In the genomic region with DNA sequence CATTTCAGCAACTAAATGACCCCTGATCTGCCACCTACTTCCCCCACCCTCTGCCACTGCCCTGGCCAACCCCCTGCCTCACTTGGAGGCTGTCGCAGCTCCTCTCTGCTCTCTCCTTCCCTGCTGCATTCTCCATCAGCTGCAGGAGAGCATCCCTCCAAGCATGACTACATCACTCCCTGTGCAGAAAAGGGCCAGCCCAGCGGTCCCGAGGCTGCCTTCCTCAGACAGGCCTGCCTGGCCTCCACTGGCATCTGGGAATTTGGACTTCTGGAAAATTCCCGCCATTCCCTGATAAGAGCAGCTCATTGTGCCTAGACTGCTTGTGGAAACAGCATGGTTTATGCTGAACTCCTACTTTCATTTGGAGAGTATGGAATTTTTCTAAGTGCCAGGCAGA, we compare ENCODE assay signal across 23 cellular contexts.
"Had no signal": no experiment of that assay in that cellular context is flagged by ENCODE, and none has a peak within 500 bp of the region (broad histone marks: within the 10 kb centered on the region; RNA-seq: fewer than 3 reads in every experiment).

No MANE protein-coding gene starts in this region.

- H3K27me3 ChIP-seq: dorsolateral prefrontal cortex, foreskin keratinocyte, neural progenitor cell, testis, upper lobe of left lung had no signal

- H3K27ac Mint-ChIP-seq: activated CD4-positive, alpha-beta T cell treated with anti-CD3 and anti-CD28 coated beads, Interleukin-2, amount 10 ng/mL, durations not matched to agents 7 days and 5 days; endodermal cell; T-helper 1 cell treated with Interleukin-12 subunit alpha and Interleukin-12 subunit beta and Interleukin-4 antibody, amounts not matched to agents 30 μg/mL and 1 μg/mL, for 36 hours had no signal

- DNase-seq: activated CD4-positive, alpha-beta T cell treated with anti-CD3 and anti-CD28 coated beads, Interleukin-2, amount 10 ng/mL, durations not matched to agents 7 days and 5 days; activated CD8-positive, alpha-beta memory T cell treated with anti-CD3 and anti-CD28 coated beads for 24 hours; activated CD8-positive, alpha-beta memory T cell treated with anti-CD3 and anti-CD28 coated beads, Interleukin-2, amount 50 U/mL, for 48 hours; activated gamma-delta T cell; amniotic stem cell; dorsolateral prefrontal cortex; endodermal cell; foreskin keratinocyte; hippocampal formation; islet precursor cell; psoas muscle; right cardiac atrium; stimulated activated CD4-positive, alpha-beta T cell treated with anti-CD3 and anti-CD28 coated beads, Interleukin-15, amount 100 ng/mL, for 24 hours; stimulated activated CD4-positive, alpha-beta T cell treated with anti-CD3 and anti-CD28 coated beads, Interleukin-2, amount 100 ng/mL, for 48 hours; testis; upper lobe of left lung had no signal

- ATAC-seq: activated CD4-positive, CD25-positive, alpha-beta regulatory T cell treated with anti-CD3 and anti-CD28 coated beads, Interleukin-2, amount 50 U/mL, for 24 hours; activated naive CD4-positive, alpha-beta T cell treated with anti-CD3 and anti-CD28 coated beads, Interleukin-2, amount 50 U/mL, for 72 hours; foreskin keratinocyte; left lobe of liver; psoas muscle; right cardiac atrium had no signal

- H2AFZ ChIP-seq: neural progenitor cell had no signal

- H3K4me1 ChIP-seq: foreskin keratinocyte, neural progenitor cell, psoas muscle, testis had no signal

- H3K9ac ChIP-seq: neural progenitor cell had no signal

- H3K9me3 ChIP-seq: psoas muscle, testis, upper lobe of left lung had no signal

- H3K36me3 Mint-ChIP-seq: neural progenitor cell had no signal

- H3K4me2 ChIP-seq: neural progenitor cell had no signal

- H3K9me3 Mint-ChIP-seq: endodermal cell had no signal

- H3K36me3 ChIP-seq: neural progenitor cell, upper lobe of left lung had no signal

- H3K27me3 Mint-ChIP-seq: activated CD4-positive, alpha-beta T cell treated with anti-CD3 and anti-CD28 coated beads, Interleukin-2, amount 10 ng/mL, durations not matched to agents 7 days and 5 days had no signal

- H3K4me3 ChIP-seq: dorsolateral prefrontal cortex, neural progenitor cell, psoas muscle, skin epidermis, testis, upper lobe of left lung had no signal

- H3K4me3 Mint-ChIP-seq: activated CD4-positive, alpha-beta T cell treated with anti-CD3 and anti-CD28 coated beads, Interleukin-2, amount 10 ng/mL, durations not matched to agents 7 days and 5 days; endodermal cell; neural progenitor cell; T-helper 1 cell treated with Interleukin-12 subunit alpha and Interleukin-12 subunit beta and Interleukin-4 antibody, amounts not matched to agents 30 μg/mL and 1 μg/mL, for 36 hours had no signal

- H3K27ac ChIP-seq: epithelial cell of prostate, foreskin keratinocyte, neural progenitor cell, psoas muscle, testis, upper lobe of left lung had no signal
